ENCODE assay signal across 8 cellular contexts in genomic region chr22:23749747-23750373, GRCh38. TPM values are rescaled to one million over a fixed set of nuclear protein-coding genes. Genes with fewer than 3 reads are reported as not detected.
DNase-seq lines count a peak whose midpoint lies in the region; ATAC-seq and TF ChIP-seq lines count a peak whose summit lies in the region.

No MANE protein-coding gene starts in this region.

- peaks cover 5% of the 10 kb centered on the region for H3K36me3 ChIP-seq in right atrium auricular region

- H3K4me3 Mint-ChIP-seq in activated T-cell treated with anti-CD3 and anti-CD28 coated beads, Interleukin-2, amount 50 U/mL, for 72 hours: peak overlapping the region; percentile 93 to 94
- H3K4me3 Mint-ChIP-seq in activated B cell treated with CpG ODN at 0.5 μM for 24 hours: peak overlapping the region; percentile 79
- H3K4me3 Mint-ChIP-seq in type B pancreatic cell: peak overlapping the region; percentile 94

- H3K27me3 Mint-ChIP-seq in activated T-cell treated with anti-CD3 and anti-CD28 coated beads, Interleukin-2, amount 50 U/mL, for 72 hours (ENCODE audit: low read depth): no peaks in the 10 kb centered on the region
- H3K27me3 Mint-ChIP-seq in activated B cell treated with CpG ODN at 0.5 μM for 24 hours (no peaks in the 10 kb centered on the region), type B pancreatic cell (no peaks in the 10 kb centered on the region)

- H3K36me3 Mint-ChIP-seq in activated T-cell treated with anti-CD3 and anti-CD28 coated beads, Interleukin-2, amount 50 U/mL, for 72 hours (ENCODE audit: insufficient read depth in 2 of 2): peaks cover 2% of the 10 kb centered on the region in 2 donors
- H3K36me3 Mint-ChIP-seq in activated B cell treated with CpG ODN at 0.5 μM for 24 hours (ENCODE audit: low read depth) (peaks cover 3% of the 10 kb centered on the region), type B pancreatic cell (peaks cover 17% of the 10 kb centered on the region)

- POLR2A ChIA-PET in activated B cell treated with CpG ODN at 0.5 μM for 24 hours (lab: Charles Lee): interaction anchor here (0.7 to 10.8 kb wide), 7 partner anchors 11 to 108 kb away, joined by 3 to 229 read pairs (median 6); partner anchors contain the start of genes C22orf15, CHCHD10, MMP11 and SLC2A11

- no peaks in the 10 kb centered on the region for H3K9me3 ChIP-seq in right atrium auricular region

- DNase-seq in activated T-cell treated with anti-CD3 and anti-CD28 coated beads, Interleukin-2, amount 50 U/mL, for 72 hours: no peak
- no peak for DNase-seq in activated T-cell treated with anti-CD3 and anti-CD28 coated beads, Interleukin-2, amount 50 U/mL, for 48 hours
- DNase-seq in activated B cell treated with CpG ODN at 0.5 μM for 24 hours (no peak), right atrium auricular region (ENCODE audit: low spot score) (no peak), type B pancreatic cell (ENCODE audit: extremely low spot score, unreplicated experiment) (no peak), NCI-H345 treated with DMSO at 0.1 percent for 48 hours (lab: John Stamatoyannopoulos, UW; ENCODE audit: unreplicated experiment) (no peak), AG08395 (ENCODE audit: low spot score) (no peak)

- no peaks in the 10 kb centered on the region for H3K9me3 Mint-ChIP-seq in activated T-cell treated with anti-CD3 and anti-CD28 coated beads, Interleukin-2, amount 50 U/mL, for 72 hours
- H3K9me3 Mint-ChIP-seq in activated B cell treated with CpG ODN at 0.5 μM for 24 hours (no peaks in the 10 kb centered on the region), type B pancreatic cell (no peaks in the 10 kb centered on the region)

- peak overlapping the region; percentile 53 to 63 for H3K4me3 ChIP-seq in right atrium auricular region

- no peak for ATAC-seq in activated T-cell treated with anti-CD3 and anti-CD28 coated beads, Interleukin-2, amount 50 U/mL, for 72 hours (replicated peaks in 1 of 2)
- ATAC-seq in activated B cell treated with CpG ODN at 0.5 μM for 24 hours (ENCODE audit: low read depth): no peak
- no peak for ATAC-seq in GM21717 (IDR thresholded peaks at IDR 0.05; ENCODE audit: unreplicated experiment)

- no peaks in the 10 kb centered on the region for H3K27me3 ChIP-seq in right atrium auricular region

- CTCF ChIA-PET in activated B cell treated with CpG ODN at 0.5 μM for 24 hours (lab: Charles Lee): no interaction called here

- intact Hi-C loops in activated B cell treated with CpG ODN at 0.5 μM for 24 hours (cut with micrococcal nuclease): loop anchor here (10.0 kb wide), 1 partner anchor 685 kb away; no protein-coding TSS in a partner anchor

- H3K4me1 Mint-ChIP-seq in activated T-cell treated with anti-CD3 and anti-CD28 coated beads, Interleukin-2, amount 50 U/mL, for 72 hours (ENCODE audit: low read depth): peaks cover 19% of the 10 kb centered on the region
- H3K4me1 Mint-ChIP-seq in activated B cell treated with CpG ODN at 0.5 μM for 24 hours: peaks cover 55% of the 10 kb centered on the region
- peaks cover 20% of the 10 kb centered on the region for H3K4me1 Mint-ChIP-seq in type B pancreatic cell (ENCODE audit: unreplicated experiment)

- H3K27ac ChIP-seq in right atrium auricular region: peak overlapping the region in 1 of 2 donors; percentile 88

- peaks cover 0 to 19% of the 10 kb centered on the region in 2 donors for H3K4me1 ChIP-seq in right atrium auricular region

- H3K27ac Mint-ChIP-seq in activated T-cell treated with anti-CD3 and anti-CD28 coated beads, Interleukin-2, amount 50 U/mL, for 72 hours: no peak overlapping the region
- H3K27ac Mint-ChIP-seq in activated B cell treated with CpG ODN at 0.5 μM for 24 hours (peak overlapping the region; percentile 83), type B pancreatic cell (peak overlapping the region; percentile 91)

- TF ChIP-seq CTCF in activated B cell treated with CpG ODN at 0.5 μM for 24 hours (IDR thresholded peaks at IDR 0.05) (no peak), right atrium auricular region (IDR thresholded peaks at IDR 0.05) (no peak), type B pancreatic cell (conservative IDR thresholded peaks at IDR 0.05) (no peak)

RNA-seq across cellular contexts. Expression of gene ZNF70, which starts 1.1 kb away (rescaled TPM):
- total RNA-seq in activated T-cell treated with anti-CD3 and anti-CD28 coated beads, Interleukin-2, amount 50 U/mL, for 72 hours: 1 to 10 TPM; 1.6 to 1.8 TPM
- total RNA-seq in activated B cell treated with CpG ODN at 0.5 μM for 24 hours (4.0 and 4.9 TPM in 2 replicates), right atrium auricular region (1 to 10 TPM; 3.2 to 5.0 TPM), type B pancreatic cell (ENCODE audit: low replicate concordance) (10.7 and 12.3 TPM in 2 replicates)

RNA-seq across cellular contexts. Expression of gene VPREB3, which starts 4.4 kb away (rescaled TPM):
- 1 to 10 TPM in 1 of 2 donors, under 1 TPM in 1; 0.90 to 1.7 TPM for total RNA-seq in activated T-cell treated with anti-CD3 and anti-CD28 coated beads, Interleukin-2, amount 50 U/mL, for 72 hours
- total RNA-seq in activated B cell treated with CpG ODN at 0.5 μM for 24 hours (15.0 and 15.9 TPM in 2 replicates), right atrium auricular region (not detected), type B pancreatic cell (ENCODE audit: low replicate concordance) (0.92 TPM in 1 of 2 replicates, not detected in the other)

RNA-seq across cellular contexts. Expression of gene C22orf15, which starts 12.9 kb away (rescaled TPM):
- 1 to 10 TPM in 1 of 2 donors, under 1 TPM in 1; 0.72 to 1.5 TPM for total RNA-seq in activated T-cell treated with anti-CD3 and anti-CD28 coated beads, Interleukin-2, amount 50 U/mL, for 72 hours
- total RNA-seq in activated B cell treated with CpG ODN at 0.5 μM for 24 hours (0.31 and 0.37 TPM in 2 replicates), right atrium auricular region (not detected), type B pancreatic cell (ENCODE audit: low replicate concordance) (1.7 TPM in 1 of 2 replicates, not detected in the other)

RNA-seq across cellular contexts. Expression of gene CHCHD10, which starts 17.9 kb away (rescaled TPM):
- 10 to 100 TPM; 54.4 to 62.5 TPM for total RNA-seq in activated T-cell treated with anti-CD3 and anti-CD28 coated beads, Interleukin-2, amount 50 U/mL, for 72 hours
- total RNA-seq in activated B cell treated with CpG ODN at 0.5 μM for 24 hours (63.4 and 68.8 TPM in 2 replicates), right atrium auricular region (100 to 1,000 TPM; 213 to 319 TPM), type B pancreatic cell (ENCODE audit: low replicate concordance) (87.2 and 156 TPM in 2 replicates)

RNA-seq across cellular contexts. Expression of gene MMP11, which starts 22.8 kb away (rescaled TPM):
- total RNA-seq in activated T-cell treated with anti-CD3 and anti-CD28 coated beads, Interleukin-2, amount 50 U/mL, for 72 hours: under 1 TPM; 0.46 to 0.56 TPM
- total RNA-seq in activated B cell treated with CpG ODN at 0.5 μM for 24 hours (3.6 TPM in 2 replicates), right atrium auricular region (10 to 100 TPM in 1 of 2 donors, 1 to 10 TPM in 1; 2.2 to 12.3 TPM), type B pancreatic cell (ENCODE audit: low replicate concordance) (17.8 and 31.6 TPM in 2 replicates)
